In genomic region chr6:139181236-139181635, GRCh38 we compare ENCODE assay signal across 24 cellular contexts. TPM values are rescaled to one million over a fixed set of nuclear protein-coding genes. Genes with fewer than 3 reads are reported as not detected.
DNase-seq lines count a peak whose midpoint lies in the region; ATAC-seq, FAIRE-seq and TF ChIP-seq lines count a peak whose summit lies in the region.
"Had no signal": no experiment of that assay in that cellular context is flagged by ENCODE, and none has a peak within 500 bp of the region (broad histone marks: within the 10 kb centered on the region; RNA-seq: fewer than 3 reads in every experiment).

No MANE protein-coding gene starts in this region.

- FAIRE-seq in bronchial epithelial cell (lab: Jason Lieb, UNC) (no peak), urothelium cell line (lab: Jason Lieb, UNC) (no peak)
- FAIRE-seq: A204.1, D721Med, GM12891 had no signal

- intact Hi-C loops in heart right ventricle (cut with DNase I) = no loop called here

- H3K9me3 Mint-ChIP-seq in activated naive CD4-positive, alpha-beta T cell treated with anti-CD3 and anti-CD28 coated beads, Interleukin-2, amount 50 U/mL, for 24 hours = no peaks in the 10 kb centered on the region
- no peaks in the 10 kb centered on the region for H3K9me3 Mint-ChIP-seq in T-cell
- H3K9me3 Mint-ChIP-seq: CD8-positive, alpha-beta memory T cell; GM23338; H9 had no signal

- no peaks in the 10 kb centered on the region for H3K27me3 Mint-ChIP-seq in activated naive CD4-positive, alpha-beta T cell treated with anti-CD3 and anti-CD28 coated beads, Interleukin-2, amount 50 U/mL, for 24 hours
- no peaks in the 10 kb centered on the region for H3K27me3 Mint-ChIP-seq in T-cell
- H3K27me3 Mint-ChIP-seq: B cell; CD4-positive, CD25-positive, alpha-beta regulatory T cell; CD8-positive, alpha-beta memory T cell had no signal

- H3K4me1 Mint-ChIP-seq in activated naive CD4-positive, alpha-beta T cell treated with anti-CD3 and anti-CD28 coated beads, Interleukin-2, amount 50 U/mL, for 24 hours = peaks cover 95% of the 10 kb centered on the region
- peaks cover 68 to 82% (median 82%) of the 10 kb centered on the region in 3 donors for H3K4me1 Mint-ChIP-seq in T-cell
- H3K4me1 Mint-ChIP-seq: GM23338 had no signal

- peaks cover 2% of the 10 kb centered on the region for H3K36me3 ChIP-seq in bronchial epithelial cell (ENCODE audit: control insufficient read depth, insufficient read depth, low read length)
- H3K36me3 ChIP-seq in heart right ventricle = peaks cover 0 to 68% (median 24%) of the 10 kb centered on the region in 9 donors

- POLR2A ChIA-PET in T-cell (lab: Charles Lee) = interaction anchor here in 1 of 2 donors (0.6 kb wide), 1 partner anchor 175 kb away, joined by 3 read pairs; no protein-coding TSS in a partner anchor

- WGBS in heart right ventricle, 2 donors = 96 to 97% methylated on average over 6 of the region's 6 CpGs

- H3K9me3 ChIP-seq in heart right ventricle = no peaks in the 10 kb centered on the region
- H3K9me3 ChIP-seq: BLaER1 had no signal

- H3K36me3 Mint-ChIP-seq in activated naive CD4-positive, alpha-beta T cell treated with anti-CD3 and anti-CD28 coated beads, Interleukin-2, amount 50 U/mL, for 24 hours = peaks cover 50% of the 10 kb centered on the region
- H3K36me3 Mint-ChIP-seq in T-cell = peaks cover 68% of the 10 kb centered on the region

- H3K4me3 ChIP-seq in bronchial epithelial cell (ENCODE audit: low read depth, low read length) = no peak overlapping the region
- no peak overlapping the region for H3K4me3 ChIP-seq in heart right ventricle
- H3K4me3 ChIP-seq: BLaER1, GM23338 had no signal

- no peak overlapping the region for H3K4me3 Mint-ChIP-seq in activated naive CD4-positive, alpha-beta T cell treated with anti-CD3 and anti-CD28 coated beads, Interleukin-2, amount 50 U/mL, for 24 hours
- H3K4me3 Mint-ChIP-seq in T-cell = no peak overlapping the region
- H3K4me3 Mint-ChIP-seq: B cell; CD4-positive, CD25-positive, alpha-beta regulatory T cell; CD8-positive, alpha-beta memory T cell; GM23338; H9 had no signal

- CTCF ChIA-PET in T-cell (lab: Charles Lee) = no interaction called here

- H3K4me1 ChIP-seq in foreskin keratinocyte (no peaks in the 10 kb centered on the region), heart right ventricle (peaks cover 0 to 3% (median 0%) of the 10 kb centered on the region in 9 donors)

- H3K27me3 ChIP-seq in bronchial epithelial cell (ENCODE audit: control insufficient read depth, insufficient read depth, low read length) (no peaks in the 10 kb centered on the region), foreskin keratinocyte (no peaks in the 10 kb centered on the region), heart right ventricle (no peaks in the 10 kb centered on the region)
- H3K27me3 ChIP-seq: BLaER1 had no signal

- ATAC-seq in T-cell (replicated peaks in 1 of 4) (no peak), foreskin keratinocyte (peak; percentile 25), heart right ventricle (no peak)
- ATAC-seq: GM23338, HCT116 had no signal

- H3K27ac ChIP-seq in foreskin keratinocyte (no peak overlapping the region), heart right ventricle (no peak overlapping the region)
- H3K27ac ChIP-seq: 22Rv1, BLaER1, C4-2B had no signal

- peak overlapping the region; percentile 55 for H3K27ac Mint-ChIP-seq in activated naive CD4-positive, alpha-beta T cell treated with anti-CD3 and anti-CD28 coated beads, Interleukin-2, amount 50 U/mL, for 24 hours
- peak overlapping the region; percentile 43 to 53 for H3K27ac Mint-ChIP-seq in T-cell
- H3K27ac Mint-ChIP-seq: B cell, GM23338, H9 had no signal

- no peak for DNase-seq in activated naive CD4-positive, alpha-beta T cell treated with Interleukin-2 at 50 U/mL for 16 hours
- DNase-seq in T-cell = no peak
- DNase-seq in bronchial epithelial cell (ENCODE audit: low read depth) = peak; percentile 52
- DNase-seq in foreskin keratinocyte = peak in 1 of 2 donors; percentile 44
- no peak for DNase-seq in heart right ventricle
- no peak for DNase-seq in urothelium cell line (ENCODE audit: low spot score)
- DNase-seq in medulla oblongata (ENCODE audit: extremely low spot score) = no peak
- DNase-seq: CD4-positive, CD25-positive, alpha-beta regulatory T cell; CD8-positive, alpha-beta memory T cell; DMS 273 treated with DMSO at 0.1 percent for 48 hours; DMS53; DMS79 treated with DMSO at 0.1 percent for 48 hours; GF-D8; H9 had no signal

- TF ChIP-seq CTCF in bronchial epithelial cell (IDR thresholded peaks at IDR 0.05; ENCODE audit: insufficient read depth, low read length, severe bottlenecking) (no peak), foreskin keratinocyte (conservative IDR thresholded peaks at IDR 0.05) (no peak), heart right ventricle (IDR thresholded peaks at IDR 0.05) (no peak)

RNA-seq across cellular contexts. Expression of gene HECA, which starts 46.4 kb away (rescaled TPM):
- total RNA-seq in T-cell (100 to 1,000 TPM; 125 to 137 (median 131) TPM), bronchial epithelial cell (23.8 and 25.5 TPM in 2 replicates), foreskin keratinocyte (15.4 and 16.1 TPM in 2 replicates), heart right ventricle (10 to 100 TPM; 33.5 to 70.6 (median 43.5) TPM)
- polyA plus RNA-seq in foreskin keratinocyte (4.4 and 4.7 TPM in 2 replicates), heart right ventricle (10 to 100 TPM in 1 of 2 donors, 1 to 10 TPM in 1; 8.6 to 15.0 TPM)
